Comparison of ENCODE assay signal across 17 cellular contexts in the genomic region with DNA sequence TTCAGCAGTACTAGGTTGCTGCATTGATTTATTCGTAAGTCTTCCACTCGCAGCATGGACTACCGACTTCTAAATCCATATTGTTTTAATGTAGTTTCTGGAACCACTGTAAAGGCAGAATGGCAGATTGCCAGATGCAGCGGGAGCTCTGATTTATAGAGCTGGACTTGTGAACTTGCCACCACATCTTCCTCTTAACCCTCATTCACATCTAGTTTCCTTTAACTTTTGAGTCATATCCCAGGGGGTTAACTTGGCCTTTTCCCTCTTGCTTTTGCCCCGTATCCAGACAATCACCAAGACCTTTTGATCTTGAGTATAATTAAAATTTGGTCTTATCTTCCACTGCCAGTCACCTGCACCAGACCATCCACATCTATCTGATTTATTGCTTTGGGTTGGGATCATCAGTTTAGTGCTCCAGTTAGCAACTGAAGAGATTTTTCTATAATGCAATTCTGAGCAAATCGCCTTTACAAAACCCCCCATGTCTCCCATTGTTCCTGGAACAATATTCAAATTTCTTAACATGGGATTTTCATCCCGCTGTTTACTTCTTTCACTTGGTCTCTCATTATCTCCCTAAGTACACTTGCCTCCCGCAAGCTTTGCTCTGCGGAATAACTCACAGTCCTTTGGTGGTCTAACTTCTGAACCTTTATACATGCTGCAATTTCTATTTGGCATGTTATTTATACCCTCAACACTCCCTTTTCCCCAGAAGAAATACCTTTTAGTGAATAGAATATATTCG.
A peak's percentile ranks its signal among the peaks of the same experiment; 100 is the strongest.
DNase-seq lines count a peak whose midpoint lies in the region; ATAC-seq, FAIRE-seq and TF ChIP-seq lines count a peak whose summit lies in the region.
"Had no signal": no experiment of that assay in that cellular context is flagged by ENCODE, and none has a peak within 500 bp of the region (broad histone marks: within the 10 kb centered on the region; RNA-seq: fewer than 3 reads in every experiment).

No MANE protein-coding gene starts in this region.

- no peak for TF ChIP-seq RAD21 in H1 (IDR thresholded peaks at IDR 0.05 in 1 of 2, conservative IDR thresholded peaks at IDR 0.05 in 1 of 2; ENCODE audit: low read depth in 2 of 2, low read length in 2 of 2)

- no peak overlapping the region for H2BK20ac ChIP-seq in H1 (ENCODE audit: low read length)

- H2BK12ac ChIP-seq in H1 (ENCODE audit: low read depth, low read length): peak overlapping the region; percentile 51; the same call in 1 of the 2 replicates

- no peak for TF ChIP-seq EP300 in H1 (IDR thresholded peaks at IDR 0.05; ENCODE audit: borderline replicate concordance in 1 of 2, low read depth in 2 of 2, low read length in 2 of 2)

- DNase-seq in GM23338 (ENCODE audit: low spot score) (no peak), NCI-H146 (lab: John Stamatoyannopoulos, UW) (peak; percentile 76), H1 (ENCODE audit: low read depth in 1 of 2, low spot score in 2 of 2) (no peak), osteoblast (ENCODE audit: insufficient read length, low spot score, missing footprints) (no peak), C1 segment of cervical spinal cord (lab: John Stamatoyannopoulos, UW) (no peak), nucleus accumbens (lab: John Stamatoyannopoulos, UW) (no peak)
- DNase-seq in activated CD4-positive, CD25-positive, alpha-beta regulatory T cell treated with anti-CD3 and anti-CD28 coated beads, Interleukin-2, amount 50 U/mL, for 72 hours: no peak
- DNase-seq in activated CD8-positive, alpha-beta T cell treated with anti-CD3 and anti-CD28 coated beads, Interleukin-2, amount 10 ng/mL, durations not matched to agents 7 days and 5 days: no peak
- DNase-seq: activated B cell treated with CpG ODN at 0.5 μM for 24 hours; activated naive CD4-positive, alpha-beta T cell treated with anti-CD3 and anti-CD28 coated beads for 36 hours; effector memory CD8-positive, alpha-beta T cell; pancreas; stimulated activated CD4-positive, alpha-beta T cell treated with anti-CD3 and anti-CD28 coated beads, Interleukin-12 subunit alpha, Interleukin-12 subunit beta, amount 100 ng/mL, for 4 hours had no signal

- H3F3A ChIP-seq in GM23338 (replicated peaks; ENCODE audit: low read depth): no peaks in the 10 kb centered on the region

- H3K23me2 ChIP-seq in H1 (ENCODE audit: low read depth, low read length): no peaks in the 10 kb centered on the region; the same call in 1 of the 2 replicates

- H3K79me2 ChIP-seq in GM23338 (replicated peaks; ENCODE audit: insufficient read depth) (no peaks in the 10 kb centered on the region), H1 (ENCODE audit: control insufficient read depth in 1 of 2, insufficient read depth in 2 of 2, low read length in 2 of 2) (no peaks in the 10 kb centered on the region), osteoblast (ENCODE audit: insufficient read depth, low read length) (no peaks in the 10 kb centered on the region)

- no peaks in the 10 kb centered on the region for H3K79me1 ChIP-seq in H1 (ENCODE audit: low read depth, low read length)

- H3K27ac Mint-ChIP-seq in GM23338: no peak overlapping the region
- H3K27ac Mint-ChIP-seq in activated CD8-positive, alpha-beta T cell treated with anti-CD3 and anti-CD28 coated beads, Interleukin-2, amount 10 ng/mL, durations not matched to agents 7 days and 5 days: no peak overlapping the region
- H3K27ac Mint-ChIP-seq: activated B cell treated with CpG ODN at 0.5 μM for 24 hours; activated naive CD4-positive, alpha-beta T cell treated with anti-CD3 and anti-CD28 coated beads for 36 hours; effector memory CD8-positive, alpha-beta T cell had no signal

- H3K27ac ChIP-seq in GM23338 (ENCODE audit: low read depth) (peak overlapping the region; percentile 11; the same call in 1 of the 2 replicates), H1 (ENCODE audit: low read depth, low read length) (no peak overlapping the region), osteoblast (ENCODE audit: low read depth, low read length) (no peak overlapping the region)
- H3K27ac ChIP-seq: BLaER1, breast epithelium, pancreas had no signal

- no peak overlapping the region for H4K5ac ChIP-seq in H1 (ENCODE audit: insufficient read length, low read depth, low read length)

- peak overlapping the region; percentile 29 for H2BK120ac ChIP-seq in H1 (replicated peaks; ENCODE audit: low read depth, low read length)

- no peak overlapping the region for H2AFZ ChIP-seq in GM23338
- H2AFZ ChIP-seq in H1 (ENCODE audit: low read length): no peak overlapping the region
- no peak overlapping the region for H2AFZ ChIP-seq in osteoblast (ENCODE audit: low read length)

- ATAC-seq in GM23338: peak; percentile 13; the same call in 2 of the 3 replicates
- no peak for ATAC-seq in activated CD8-positive, alpha-beta T cell treated with anti-CD3 and anti-CD28 coated beads, Interleukin-2, amount 10 ng/mL, durations not matched to agents 7 days and 5 days
- ATAC-seq: effector memory CD8-positive, alpha-beta T cell had no signal

- H3K9me3 ChIP-seq in H1 (ENCODE audit: insufficient read depth in 2 of 2, low read depth in 1 of 2, low read length in 1 of 2): no peaks in the 10 kb centered on the region
- H3K9me3 ChIP-seq in osteoblast (ENCODE audit: low read depth, low read length): no peaks in the 10 kb centered on the region
- H3K9me3 ChIP-seq: BLaER1, breast epithelium, pancreas had no signal

- no peak overlapping the region for H3K23ac ChIP-seq in H1 (ENCODE audit: insufficient read length)

- no peak for TF ChIP-seq CTCF in GM23338 (conservative IDR thresholded peaks at IDR 0.05; ENCODE audit: low read depth in 2 of 2)
- TF ChIP-seq CTCF in H1 (IDR thresholded peaks at IDR 0.05; ENCODE audit: control extremely low read depth in 1 of 3, insufficient read depth in 1 of 3, low read depth in 1 of 3, low read length in 3 of 3): no peak
- TF ChIP-seq CTCF in osteoblast (IDR thresholded peaks at IDR 0.05; ENCODE audit: extremely low read depth, low read depth, low read length): no peak

- TF ChIP-seq POLR2A in H1 (IDR thresholded peaks at IDR 0.05; ENCODE audit: control extremely low read depth in 1 of 2, low read depth in 2 of 2, low read length in 2 of 2): no peak

- H3K14ac ChIP-seq in H1 (ENCODE audit: insufficient read length): no peak overlapping the region

- H3K4me1 Mint-ChIP-seq in GM23338: peaks cover 68% of the 10 kb centered on the region
- no peaks in the 10 kb centered on the region for H3K4me1 Mint-ChIP-seq in activated CD8-positive, alpha-beta T cell treated with anti-CD3 and anti-CD28 coated beads, Interleukin-2, amount 10 ng/mL, durations not matched to agents 7 days and 5 days (ENCODE audit: low read depth)
- H3K4me1 Mint-ChIP-seq: activated B cell treated with CpG ODN at 0.5 μM for 24 hours had no signal

- H2BK15ac ChIP-seq in H1 (ENCODE audit: low read length): no peak overlapping the region

- no peak overlapping the region for H2BK5ac ChIP-seq in H1 (ENCODE audit: low read depth, low read length)

- H3K4me3 Mint-ChIP-seq in GM23338: peak overlapping the region; percentile 20; the same call in 1 of the 3 replicates
- no peak overlapping the region for H3K4me3 Mint-ChIP-seq in activated CD8-positive, alpha-beta T cell treated with anti-CD3 and anti-CD28 coated beads, Interleukin-2, amount 10 ng/mL, durations not matched to agents 7 days and 5 days
- H3K4me3 Mint-ChIP-seq: activated B cell treated with CpG ODN at 0.5 μM for 24 hours; activated naive CD4-positive, alpha-beta T cell treated with anti-CD3 and anti-CD28 coated beads for 36 hours; effector memory CD8-positive, alpha-beta T cell had no signal

- H3K18ac ChIP-seq in H1 (ENCODE audit: extremely low read depth, low read length): no peak overlapping the region

- H3K9me2 ChIP-seq in GM23338 (ENCODE audit: insufficient read depth): no peaks in the 10 kb centered on the region

- POLR2A ChIA-PET in H1 (lab: Charles Lee; ENCODE audit: partially characterized antibody): no interaction called here
- POLR2A ChIA-PET in activated CD8-positive, alpha-beta T cell treated with anti-CD3 and anti-CD28 coated beads, Interleukin-2, amount 10 ng/mL, durations not matched to agents 7 days and 5 days (lab: Charles Lee): no interaction called here

- no peaks in the 10 kb centered on the region for H3K36me3 Mint-ChIP-seq in GM23338 (ENCODE audit: low read depth)
- no peaks in the 10 kb centered on the region for H3K36me3 Mint-ChIP-seq in activated CD8-positive, alpha-beta T cell treated with anti-CD3 and anti-CD28 coated beads, Interleukin-2, amount 10 ng/mL, durations not matched to agents 7 days and 5 days (ENCODE audit: low read depth)

- CTCF ChIA-PET in H1 (lab: Charles Lee; ENCODE audit: partially characterized antibody): no interaction called here
- CTCF ChIA-PET in activated CD8-positive, alpha-beta T cell treated with anti-CD3 and anti-CD28 coated beads, Interleukin-2, amount 10 ng/mL, durations not matched to agents 7 days and 5 days (lab: Charles Lee): no interaction called here

- no peak overlapping the region for H3K4ac ChIP-seq in H1 (replicated peaks; ENCODE audit: insufficient read length, low read depth, low read length)

- H3K27me3 ChIP-seq in GM23338 (ENCODE audit: insufficient read depth): no peaks in the 10 kb centered on the region
- H3K27me3 ChIP-seq in H1 (replicated peaks in 1 of 4; ENCODE audit: control insufficient read depth in 3 of 4, extremely low read depth in 1 of 4, insufficient read depth in 3 of 4, low read length in 3 of 4): no peaks in the 10 kb centered on the region
- H3K27me3 ChIP-seq in osteoblast (ENCODE audit: insufficient read depth, low read length): no peaks in the 10 kb centered on the region
- H3K27me3 ChIP-seq: BLaER1, breast epithelium, pancreas had no signal

- no peak overlapping the region for H2AK5ac ChIP-seq in H1 (ENCODE audit: low read depth, low read length)

- FAIRE-seq in H1 (lab: Jason Lieb, UNC): no peak
- FAIRE-seq: frontal cortex, GM12892, pancreas had no signal

- no peak overlapping the region for H3K56ac ChIP-seq in H1 (replicated peaks; ENCODE audit: insufficient read length, low read depth, low read length)

- WGBS in H1 (ENCODE audit: extremely low coverage in 1 of 2, insufficient coverage in 1 of 2, insufficient read length in 1 of 2, insufficient replicate concordance in 2 of 2, low coverage in 1 of 2, low lambda C conversion rate in 2 of 2, missing lambda C conversion rate in 1 of 2), 2 experiments: 33% methylated on average over 10 of the region's 10 CpGs; no CpG with 5 or more reads in 1 of the 2 experiments

- H3K36me3 ChIP-seq in GM23338 (ENCODE audit: insufficient read depth) (no peaks in the 10 kb centered on the region), H1 (ENCODE audit: control insufficient read depth in 2 of 4, insufficient read depth in 4 of 4, low read length in 3 of 4) (no peaks in the 10 kb centered on the region), osteoblast (ENCODE audit: insufficient read depth, low read length) (no peaks in the 10 kb centered on the region)
- H3K36me3 ChIP-seq: BLaER1, breast epithelium, pancreas had no signal

- H4K8ac ChIP-seq in H1 (ENCODE audit: extremely low read depth, insufficient read depth, low read length): no peak overlapping the region

- H4K20me1 ChIP-seq in GM23338 (replicated peaks; ENCODE audit: insufficient read depth) (no peaks in the 10 kb centered on the region), H1 (replicated peaks in 1 of 2; ENCODE audit: control insufficient read depth in 1 of 2, insufficient read depth in 2 of 2, low read length in 2 of 2) (no peaks in the 10 kb centered on the region), osteoblast (ENCODE audit: insufficient read depth, low read length) (no peaks in the 10 kb centered on the region)
- H4K20me1 ChIP-seq: BLaER1 had no signal

- peaks cover 2% of the 10 kb centered on the region for H3K27me3 Mint-ChIP-seq in GM23338 (ENCODE audit: insufficient read depth, low read depth, poor library complexity)
- H3K27me3 Mint-ChIP-seq in activated CD8-positive, alpha-beta T cell treated with anti-CD3 and anti-CD28 coated beads, Interleukin-2, amount 10 ng/mL, durations not matched to agents 7 days and 5 days (ENCODE audit: low read depth): no peaks in the 10 kb centered on the region
- H3K27me3 Mint-ChIP-seq: activated B cell treated with CpG ODN at 0.5 μM for 24 hours; effector memory CD8-positive, alpha-beta T cell had no signal

- peaks cover 60% of the 10 kb centered on the region for H3K4me1 ChIP-seq in GM23338 (ENCODE audit: insufficient read depth)
- peaks cover 2 to 23% (median 18%) of the 10 kb centered on the region in 4 experiments; a peak in 6 of 7 replicates for H3K4me1 ChIP-seq in H1 (replicated peaks in 1 of 4; ENCODE audit: control insufficient read depth in 3 of 4, insufficient read depth in 4 of 4, low read length in 3 of 4)
- peaks cover 30% of the 10 kb centered on the region for H3K4me1 ChIP-seq in osteoblast (ENCODE audit: insufficient read depth, low read length)
- H3K4me1 ChIP-seq: breast epithelium, pancreas had no signal

- H3K9me3 Mint-ChIP-seq in GM23338: no peaks in the 10 kb centered on the region
- H3K9me3 Mint-ChIP-seq in activated CD8-positive, alpha-beta T cell treated with anti-CD3 and anti-CD28 coated beads, Interleukin-2, amount 10 ng/mL, durations not matched to agents 7 days and 5 days (ENCODE audit: insufficient read depth): no peaks in the 10 kb centered on the region
- H3K9me3 Mint-ChIP-seq: activated B cell treated with CpG ODN at 0.5 μM for 24 hours; activated naive CD4-positive, alpha-beta T cell treated with anti-CD3 and anti-CD28 coated beads for 36 hours had no signal

- H3K9ac ChIP-seq in H1 (replicated peaks in 1 of 4; ENCODE audit: extremely low read depth in 1 of 4, low read depth in 3 of 4, low read length in 3 of 4): no peak overlapping the region
- H3K9ac ChIP-seq: BLaER1 had no signal

- no peak overlapping the region for H4K91ac ChIP-seq in H1 (replicated peaks; ENCODE audit: insufficient read length, low read length)

- peak overlapping the region; percentile 50 for H3K4me2 ChIP-seq in GM23338
- H3K4me2 ChIP-seq in H1 (ENCODE audit: insufficient read depth in 1 of 2, low read depth in 2 of 2, low read length in 2 of 2): peak overlapping the region; percentile 21 to 34
- peak overlapping the region; percentile 30 for H3K4me2 ChIP-seq in osteoblast (ENCODE audit: insufficient read depth, low read length)
- H3K4me2 ChIP-seq: BLaER1 had no signal

- peak overlapping the region; percentile 33 for H3K4me3 ChIP-seq in GM23338
- H3K4me3 ChIP-seq in H1 (ENCODE audit: extremely low read depth in 1 of 4, insufficient read depth in 2 of 4, low read depth in 3 of 4, low read length in 4 of 4): peak overlapping the region in 1 of 4 experiments; percentile 30; a peak in 2 of 8 replicates
- H3K4me3 ChIP-seq in osteoblast (ENCODE audit: insufficient read depth, low read length): no peak overlapping the region
- H3K4me3 ChIP-seq: BLaER1, breast epithelium, pancreas had no signal
